ENCODE assay signal across 1 cellular context in genomic region chr5:139640432-139641115, GRCh38.
TF ChIP-seq lines count a peak whose summit lies in the region.

No MANE protein-coding gene starts in this region.

TF ChIP-seq in WTC11, 78 proteins besides CTCF, POLR2A, EP300 and RAD21:
- TF ChIP-seq SOX15 (CRISPR knock-in tag; IDR thresholded peaks at IDR 0.05), result no peak
- no peak for TF ChIP-seq FOXJ3 (CRISPR knock-in tag; IDR thresholded peaks at IDR 0.05; ENCODE audit: borderline replicate concordance)
- TF ChIP-seq, protein P1, sequence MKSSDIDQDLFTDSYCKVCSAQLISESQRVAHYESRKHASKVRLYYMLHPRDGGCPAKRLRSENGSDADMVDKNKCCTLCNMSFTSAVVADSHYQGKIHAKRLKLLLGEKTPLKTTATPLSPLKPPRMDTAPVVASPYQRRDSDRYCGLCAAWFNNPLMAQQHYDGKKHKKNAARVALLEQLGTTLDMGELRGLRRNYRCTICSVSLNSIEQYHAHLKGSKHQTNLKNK (CRISPR knock-in tag; IDR thresholded peaks at IDR 0.05), result no peak
- TF ChIP-seq PRDM15 (CRISPR knock-in tag; IDR thresholded peaks at IDR 0.05), result peak; percentile 74
- TF ChIP-seq, protein P2, sequence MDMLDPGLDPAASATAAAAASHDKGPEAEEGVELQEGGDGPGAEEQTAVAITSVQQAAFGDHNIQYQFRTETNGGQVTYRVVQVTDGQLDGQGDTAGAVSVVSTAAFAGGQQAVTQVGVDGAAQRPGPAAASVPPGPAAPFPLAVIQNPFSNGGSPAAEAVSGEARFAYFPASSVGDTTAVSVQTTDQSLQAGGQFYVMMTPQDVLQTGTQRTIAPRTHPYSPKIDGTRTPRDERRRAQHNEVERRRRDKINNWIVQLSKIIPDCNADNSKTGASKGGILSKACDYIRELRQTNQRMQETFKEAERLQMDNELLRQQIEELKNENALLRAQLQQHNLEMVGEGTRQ (CRISPR knock-in tag; IDR thresholded peaks at IDR 0.05), result no peak
- TF ChIP-seq EMX1 (CRISPR knock-in tag; IDR thresholded peaks at IDR 0.05), result no peak
- no peak for TF ChIP-seq NFE2L1 (CRISPR knock-in tag; IDR thresholded peaks at IDR 0.05)
